8 cellular contexts compared by ENCODE assay signal in genomic region chr11:67276821-67277230, GRCh38. TPM values are rescaled to one million over a fixed set of nuclear protein-coding genes. Genes with fewer than 3 reads are reported as not detected.
DNase-seq lines count a peak whose midpoint lies in the region; ATAC-seq lines count a peak whose summit lies in the region.

No MANE protein-coding gene starts in this region.

- H3K9me3 Mint-ChIP-seq in naive B cell = no peaks in the 10 kb centered on the region

- peak overlapping the region; percentile 43 for H3K4me3 ChIP-seq in SJCRH30

- H3K4me1 Mint-ChIP-seq in naive B cell = peaks cover 49 to 80% (median 80%) of the 10 kb centered on the region in 3 donors

- no peaks in the 10 kb centered on the region for H3K27me3 ChIP-seq in SJCRH30

- peaks cover 20% of the 10 kb centered on the region for H3K36me3 ChIP-seq in SJCRH30

- H3K27ac ChIP-seq in SJCRH30 (peak overlapping the region; percentile 97), cingulate gyrus (ENCODE audit: low read depth, low read length) (peak overlapping the region; percentile 94)

- H3K27me3 Mint-ChIP-seq in naive B cell = no peaks in the 10 kb centered on the region

- H3K4me3 Mint-ChIP-seq in naive B cell = peak overlapping the region; percentile 81 to 99 (median 86)

- peaks cover 40% of the 10 kb centered on the region for H3K4me1 ChIP-seq in SJCRH30

- in situ Hi-C loops in G401 (cut with HindIII; ENCODE audit: low sequenced_read_pairs) = no loop called here

- H3K27ac Mint-ChIP-seq in naive B cell = peak overlapping the region; percentile 91 to 99 (median 95)

- no peaks in the 10 kb centered on the region for H3K9me3 ChIP-seq in SJCRH30 (replicated peaks)

- DNase-seq in G401 (ENCODE audit: low spot score) (peak; percentile 47), SJCRH30 (peak; percentile 83 to 86), naive B cell (no peak), HuH-7.5 (ENCODE audit: low spot score) (no peak), T-helper 9 cell (no peak)

- peaks cover 0 to 13% of the 10 kb centered on the region in 2 donors for H3K36me3 Mint-ChIP-seq in naive B cell

- peak; percentile 23 for ATAC-seq in HG02642 (IDR thresholded peaks at IDR 0.05; ENCODE audit: poor library complexity, unreplicated experiment)
- no peak for ATAC-seq in naive B cell (ENCODE audit: low read depth in 2 of 2)
- no peak for ATAC-seq in GM19351 (IDR thresholded peaks at IDR 0.05; ENCODE audit: unreplicated experiment)

RNA-seq across cellular contexts. Expression of gene GRK2, which starts 10.6 kb away (rescaled TPM):
- 35.1 and 48.8 TPM in 2 replicates for total RNA-seq in G401 (2014; rRNA removed; shearing (Covaris generic))
- total RNA-seq in SJCRH30 (2014; rRNA removed; shearing (Covaris generic)) = 45.2 and 49.7 TPM in 2 replicates
- polyA plus RNA-seq in naive B cell (ENCODE audit: low read depth in 6 of 6) = 10 to 100 TPM; 17.9 to 63.4 (median 31.7) TPM

RNA-seq across cellular contexts. Expression of gene ANKRD13D, which starts 12.3 kb away (rescaled TPM):
- total RNA-seq in G401 (2014; rRNA removed; shearing (Covaris generic)) = 25.2 and 40.3 TPM in 2 replicates
- total RNA-seq in SJCRH30 (2014; rRNA removed; shearing (Covaris generic)) = 15.3 and 19.9 TPM in 2 replicates
- polyA plus RNA-seq in naive B cell (ENCODE audit: low read depth in 6 of 6) = 10 to 100 TPM in 2 of 6 donors, 1 to 10 TPM in 4; 3.5 to 18.4 (median 8.4) TPM

RNA-seq across cellular contexts. Expression of gene SSH3, which starts 26.5 kb away (rescaled TPM):
- 1.5 and 1.8 TPM in 2 replicates for total RNA-seq in G401 (2014; rRNA removed; shearing (Covaris generic))
- total RNA-seq in SJCRH30 (2014; rRNA removed; shearing (Covaris generic)) = 2.5 TPM in 2 replicates
- polyA plus RNA-seq in naive B cell (ENCODE audit: low read depth in 6 of 6) = under 1 TPM in 1 of 6 donors, not detected in 5; 0.18 TPM

Comparison
In these comparisons a context has a peak if more than half of its experiments do, and no peak if none do; other contexts are left out.
1. DNase-seq: peak in G401 (single experiment) and SJCRH30 (2 of 2); none in naive B cell (single experiment), HuH-7.5 (single experiment) and T-helper 9 cell (single experiment).